In genomic region chr6:169165561-169166300, GRCh38 we compare ENCODE assay signal across 19 cellular contexts.
DNase-seq lines count a peak whose midpoint lies in the region; ATAC-seq, FAIRE-seq and TF ChIP-seq lines count a peak whose summit lies in the region.
"Had no signal": no experiment of that assay in that cellular context is flagged by ENCODE, and none has a peak within 500 bp of the region (broad histone marks: within the 10 kb centered on the region; RNA-seq: fewer than 3 reads in every experiment).

No MANE protein-coding gene starts in this region.

- H3K4me2 ChIP-seq in astrocyte (ENCODE audit: low read length) = no peak overlapping the region

- H3K27me3 ChIP-seq in astrocyte (ENCODE audit: insufficient read depth, low read length) = no peaks in the 10 kb centered on the region
- H3K27me3 ChIP-seq in sigmoid colon = no peaks in the 10 kb centered on the region
- H3K27me3 ChIP-seq: breast epithelium had no signal

- no peaks in the 10 kb centered on the region for H3K9me3 Mint-ChIP-seq in astrocyte (ENCODE audit: unreplicated experiment)
- H3K9me3 Mint-ChIP-seq: activated T-cell treated with anti-CD3 and anti-CD28 coated beads, Interleukin-2, amount 50 U/mL, for 4 hours had no signal

- peak; percentile 63 for DNase-seq in M059J (ENCODE audit: low read depth)
- DNase-seq in astrocyte (ENCODE audit: low read depth) = peak; percentile 77
- DNase-seq in fibroblast of pulmonary artery (ENCODE audit: low read depth) = peak; percentile 59
- peak; percentile 52 for DNase-seq in sigmoid colon
- DNase-seq in NCI-H226 = no peak
- DNase-seq in HTR-8/SVneo (ENCODE audit: insufficient read length, low spot score) = no peak
- DNase-seq: activated CD4-positive, alpha-beta T cell treated with anti-CD3 and anti-CD28 coated beads, Interleukin-2, amount 50 U/mL, for 1 hour; activated naive CD4-positive, alpha-beta T cell treated with anti-CD3 and anti-CD28 coated beads, Interleukin-2, amount 50 U/mL, for 16 hours; activated T-cell treated with anti-CD3 and anti-CD28 coated beads, Interleukin-2, amount 50 U/mL, for 4 hours; Caco-2; MV-4-11; NCI-H526 treated with DMSO at 0.1 percent for 48 hours; OCI-M1; small intestine; stimulated activated CD4-positive, alpha-beta T cell treated with anti-CD3 and anti-CD28 coated beads, Interleukin-4, amount 100 ng/mL, for 24 hours had no signal

- H3K27ac ChIP-seq in astrocyte (ENCODE audit: low read depth, low read length) (peak overlapping the region; percentile 27), sigmoid colon (peak overlapping the region in 1 of 4 donors; percentile 13)
- H3K27ac ChIP-seq: breast epithelium had no signal

- H3K9me3 ChIP-seq in astrocyte (ENCODE audit: insufficient read depth, low read depth, low read length) = no peaks in the 10 kb centered on the region
- H3K9me3 ChIP-seq in sigmoid colon = no peaks in the 10 kb centered on the region
- H3K9me3 ChIP-seq: breast epithelium, Caco-2 had no signal

- peak overlapping the region; percentile 38 for H3K9ac ChIP-seq in astrocyte (ENCODE audit: low read length)

- H3K36me3 Mint-ChIP-seq in astrocyte (ENCODE audit: low read depth, unreplicated experiment) = peaks cover 9% of the 10 kb centered on the region

- H3K27me3 Mint-ChIP-seq in astrocyte (ENCODE audit: low read depth, unreplicated experiment) = no peaks in the 10 kb centered on the region
- H3K27me3 Mint-ChIP-seq: B cell had no signal

- FAIRE-seq in astrocyte (lab: Jason Lieb, UNC) (no peak), HTR-8/SVneo (lab: Jason Lieb, UNC) (no peak)
- FAIRE-seq: H54, small intestine had no signal

- H3K4me3 ChIP-seq in astrocyte (ENCODE audit: insufficient read depth, low read depth, low read length) (no peak overlapping the region), fibroblast of pulmonary artery (replicated peaks; ENCODE audit: low read depth, low read length) (no peak overlapping the region), sigmoid colon (no peak overlapping the region)
- H3K4me3 ChIP-seq: breast epithelium had no signal

- H3K27ac Mint-ChIP-seq in astrocyte (ENCODE audit: unreplicated experiment) = peak overlapping the region; percentile 70
- H3K27ac Mint-ChIP-seq: B cell had no signal

- no peak for ATAC-seq in GM21528 (IDR thresholded peaks at IDR 0.05; ENCODE audit: low FRiP score, unreplicated experiment)
- ATAC-seq: activated T-cell treated with anti-CD3 and anti-CD28 coated beads, Interleukin-2, amount 50 U/mL, for 4 hours had no signal

- H3K4me1 ChIP-seq in astrocyte (ENCODE audit: insufficient read depth, low read length) (peaks cover 43% of the 10 kb centered on the region), sigmoid colon (peaks cover 0 to 19% (median 12%) of the 10 kb centered on the region in 4 donors)
- H3K4me1 ChIP-seq: Caco-2 had no signal

- TF ChIP-seq CTCF in astrocyte (IDR thresholded peaks at IDR 0.05; ENCODE audit: insufficient read depth, low read depth, low read length) (no peak), fibroblast of pulmonary artery (IDR thresholded peaks at IDR 0.05; ENCODE audit: low read length, missing control alignments) (no peak), sigmoid colon (IDR thresholded peaks at IDR 0.05) (no peak)

- no peak overlapping the region for H3K4me3 Mint-ChIP-seq in astrocyte (ENCODE audit: unreplicated experiment)
- H3K4me3 Mint-ChIP-seq: activated T-cell treated with anti-CD3 and anti-CD28 coated beads, Interleukin-2, amount 50 U/mL, for 4 hours; B cell had no signal

- WGBS in sigmoid colon, 2 donors = 85 to 93% methylated on average over 12 of the region's 12 CpGs

- H2AFZ ChIP-seq in astrocyte (ENCODE audit: low read depth, low read length) = no peak overlapping the region

- H3K4me1 Mint-ChIP-seq in astrocyte (ENCODE audit: low read depth, unreplicated experiment) = peaks cover 41% of the 10 kb centered on the region
- H3K4me1 Mint-ChIP-seq: B cell had no signal

- H3K36me3 ChIP-seq in astrocyte (ENCODE audit: insufficient read depth, low read length) (no peaks in the 10 kb centered on the region), sigmoid colon (no peaks in the 10 kb centered on the region)
- H3K36me3 ChIP-seq: breast epithelium had no signal

- H4K20me1 ChIP-seq in astrocyte (ENCODE audit: insufficient read depth, low read length) = no peaks in the 10 kb centered on the region

- H3K79me2 ChIP-seq in astrocyte (ENCODE audit: insufficient read depth, low read length) = no peaks in the 10 kb centered on the region

- no peak for TF ChIP-seq EP300 in sigmoid colon (IDR thresholded peaks at IDR 0.05)

- intact Hi-C loops in sigmoid colon (cut with DNase I) = no loop called here

- TF ChIP-seq POLR2A in sigmoid colon (IDR thresholded peaks at IDR 0.05) = no peak

Comparison
In these comparisons a context has a peak if more than half of its experiments do, and no peak if none do; other contexts are left out.
1. DNase-seq: peak in M059J (single experiment), astrocyte (single experiment), fibroblast of pulmonary artery (single experiment) and sigmoid colon (single experiment); none in NCI-H226 (single experiment) and HTR-8/SVneo (single experiment).